ENCODE assay signal across 8 cellular contexts in the genomic region with DNA sequence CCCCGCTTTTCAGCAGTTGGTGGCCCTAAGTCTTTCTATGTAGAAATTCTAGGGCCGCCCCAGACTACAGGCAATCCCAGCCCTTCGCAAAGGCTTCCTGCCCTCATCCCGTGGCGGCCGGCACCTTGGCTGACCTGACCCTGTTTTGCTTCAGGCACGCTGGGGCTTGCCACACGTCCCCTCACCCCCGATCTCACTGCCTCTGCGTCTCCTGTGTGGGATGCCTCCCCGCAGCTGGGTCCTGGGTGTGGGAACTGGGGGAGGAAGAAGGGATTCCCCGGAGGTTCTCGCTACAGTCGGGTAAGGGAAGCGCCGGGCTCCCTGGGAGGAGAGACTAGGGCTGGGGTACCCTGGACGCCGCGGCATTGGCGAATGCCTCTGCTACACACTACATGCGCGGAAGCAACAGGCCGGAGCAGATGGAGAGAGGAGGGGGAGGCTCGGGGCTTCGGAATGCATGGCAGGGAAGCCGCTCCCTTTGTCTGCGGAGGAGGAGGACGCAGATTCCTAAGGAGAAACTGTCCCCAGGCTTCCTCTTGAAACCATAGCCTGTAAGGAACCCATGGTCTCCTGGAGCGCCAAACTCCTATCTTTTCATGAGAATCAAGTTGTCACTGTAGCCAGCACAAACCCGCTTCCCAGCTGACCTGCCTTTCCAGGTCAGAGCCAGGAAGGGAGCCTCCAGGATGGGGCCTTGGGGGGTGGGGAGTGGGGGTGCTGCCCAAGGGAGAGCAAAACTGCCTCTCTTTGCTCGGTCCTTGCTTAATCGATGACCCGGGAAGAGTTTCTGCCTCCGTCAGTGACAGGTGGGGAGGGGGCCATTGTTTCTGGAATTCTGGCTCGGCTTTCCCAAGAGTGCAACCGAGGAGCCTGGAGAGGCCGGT. TPM values are rescaled to one million over a fixed set of nuclear protein-coding genes. Genes with fewer than 3 reads are reported as not detected.
DNase-seq lines count a peak whose midpoint lies in the region; ATAC-seq and TF ChIP-seq lines count a peak whose summit lies in the region.

No MANE protein-coding gene starts in this region.

- H3K4me3 ChIP-seq in GM23248: peak overlapping the region; percentile 74
- H3K4me3 ChIP-seq in endodermal cell (ENCODE audit: low read length): peak overlapping the region; percentile 88
- H3K4me3 ChIP-seq in muscle layer of colon (ENCODE audit: low read depth in 1 of 2, low read length in 2 of 2): peak overlapping the region; percentile 74 to 77

- H3K4me1 Mint-ChIP-seq in CD14-positive monocyte (peaks cover 20% of the 10 kb centered on the region), endodermal cell (peaks cover 22% of the 10 kb centered on the region)

- H3K36me3 ChIP-seq in GM23248 (ENCODE audit: low read depth) (no peaks in the 10 kb centered on the region), endodermal cell (ENCODE audit: control insufficient read depth, insufficient read depth, low read length) (peaks cover 12% of the 10 kb centered on the region), muscle layer of colon (ENCODE audit: insufficient read depth, low read length) (no peaks in the 10 kb centered on the region)

- in situ Hi-C loops in GM23248 (cut with MboI): no loop called here

- DNase-seq in CD14-positive monocyte (ENCODE audit: low spot score) (no peak), GM23248 (peak; percentile 49), RPMI7951 (ENCODE audit: low read depth) (peak; percentile 19), endodermal cell (peak; percentile 86), SIG-M5 treated with dmso at 0.1 percent for 504 hours (lab: John Stamatoyannopoulos, UW; ENCODE audit: unreplicated experiment) (no peak)

- H3K4me1 ChIP-seq in GM23248 (ENCODE audit: insufficient read depth): peaks cover 12% of the 10 kb centered on the region
- H3K4me1 ChIP-seq in endodermal cell (ENCODE audit: control insufficient read depth, insufficient read depth, low read length): peaks cover 5% of the 10 kb centered on the region
- H3K4me1 ChIP-seq in muscle layer of colon (ENCODE audit: insufficient read depth, low read length): peaks cover 8% of the 10 kb centered on the region

- H3K27ac ChIP-seq in GM23248 (no peak overlapping the region), endodermal cell (ENCODE audit: low read depth, low read length) (peak overlapping the region; percentile 98), muscle layer of colon (ENCODE audit: low read depth, low read length) (peak overlapping the region; percentile 48)

- H3K27ac Mint-ChIP-seq in CD14-positive monocyte: peak overlapping the region in 3 of 7 donors; percentile 21 to 66 (median 27)
- H3K27ac Mint-ChIP-seq in endodermal cell: peak overlapping the region; percentile 94

- H3K9me3 Mint-ChIP-seq in CD14-positive monocyte: peaks cover 0 to 4% (median 0%) of the 10 kb centered on the region in 7 donors
- H3K9me3 Mint-ChIP-seq in endodermal cell: no peaks in the 10 kb centered on the region

- H3K36me3 Mint-ChIP-seq in CD14-positive monocyte (peaks cover 13 to 14% of the 10 kb centered on the region in 2 donors), endodermal cell (ENCODE audit: low read depth) (peaks cover 7% of the 10 kb centered on the region)

- no peaks in the 10 kb centered on the region for H3K79me2 ChIP-seq in GM23248 (ENCODE audit: insufficient read depth)

- intact Hi-C loops in CD14-positive monocyte (cut with micrococcal nuclease): loop anchor here (2.0 to 5.0 kb wide), 4 partner anchors 34 to 259 kb away; no protein-coding TSS in a partner anchor

- 4 to 6% methylated on average over 35 to 37 of the region's 37 CpGs for WGBS in GM23248 (ENCODE audit: low coverage in 1 of 2, low lambda C conversion rate in 2 of 2, missing lambda C conversion rate in 2 of 2), 2 experiments
- WGBS in endodermal cell (ENCODE audit: insufficient coverage in 1 of 2, insufficient read length in 1 of 2), 2 experiments: 0 to 3% methylated on average over 12 to 37 of the region's 37 CpGs

- H3K9ac ChIP-seq in GM23248 (no peak overlapping the region), endodermal cell (ENCODE audit: extremely low read depth, low read length, poor library complexity, severe bottlenecking) (peak overlapping the region; percentile 73), muscle layer of colon (ENCODE audit: low read length) (peak overlapping the region; percentile 52)

- no peak for TF ChIP-seq CTCF in CD14-positive monocyte (IDR thresholded peaks at IDR 0.05)
- TF ChIP-seq CTCF in endodermal cell (conservative IDR thresholded peaks at IDR 0.05): no peak

- no peaks in the 10 kb centered on the region for H4K20me1 ChIP-seq in GM23248 (ENCODE audit: insufficient read depth)

- H3K9me2 ChIP-seq in GM23248 (ENCODE audit: insufficient read depth): no peaks in the 10 kb centered on the region

- 0 out of 2 replicates have a peak, but pooled peaks cover 7% of the 10 kb centered on the region for H3F3A ChIP-seq in GM23248 (ENCODE audit: insufficient read depth)

- peaks cover 15 to 22% (median 21%) of the 10 kb centered on the region in 3 donors for H3K27me3 Mint-ChIP-seq in CD14-positive monocyte (ENCODE audit: low read depth in 3 of 3)
- no peaks in the 10 kb centered on the region for H3K27me3 Mint-ChIP-seq in endodermal cell (ENCODE audit: insufficient read depth)

- H3K4me3 Mint-ChIP-seq in CD14-positive monocyte: peak overlapping the region; percentile 90 to 97
- H3K4me3 Mint-ChIP-seq in endodermal cell: no peak overlapping the region

- H3K27me3 ChIP-seq in GM23248 (replicated peaks; ENCODE audit: insufficient read depth): 0 out of 2 replicates have a peak, but pooled peaks cover 9% of the 10 kb centered on the region
- no peaks in the 10 kb centered on the region for H3K27me3 ChIP-seq in endodermal cell (ENCODE audit: control insufficient read depth, insufficient read depth, low read length, poor library complexity, severe bottlenecking)
- no peaks in the 10 kb centered on the region for H3K27me3 ChIP-seq in muscle layer of colon (ENCODE audit: control insufficient read depth in 1 of 2, insufficient read depth in 2 of 2, low read length in 2 of 2)

- peak overlapping the region; percentile 93 for H3K4me2 ChIP-seq in GM23248 (ENCODE audit: unreplicated experiment)

- peak overlapping the region; percentile 69 for H2AFZ ChIP-seq in GM23248

- ATAC-seq in GM18861 (IDR thresholded peaks at IDR 0.05; ENCODE audit: unreplicated experiment): no peak
- ATAC-seq in HG02642 (IDR thresholded peaks at IDR 0.05; ENCODE audit: poor library complexity, unreplicated experiment): no peak

- H3K9me3 ChIP-seq in GM23248 (ENCODE audit: low read depth) (no peaks in the 10 kb centered on the region), endodermal cell (ENCODE audit: control insufficient read depth, low read length) (peaks cover 4% of the 10 kb centered on the region), muscle layer of colon (ENCODE audit: low read length) (no peaks in the 10 kb centered on the region)

RNA-seq across cellular contexts. Expression of a gene that starts 1.4 kb away (rescaled TPM):
- polyA plus RNA-seq in CD14-positive monocyte: 1 to 10 TPM; 1.1 to 1.9 TPM
- 0.22 and 0.38 TPM in 2 replicates for total RNA-seq in GM23248 (2014; rRNA removed; shearing (Covaris generic))
- 0.10 and 0.16 TPM in 2 replicates for polyA plus RNA-seq in GM23248 (2016; fragmentation: Nextera tagmentation; extraction: Ambion mirVana)
- 0.48 and 0.49 TPM in 2 replicates for total RNA-seq in RPMI7951 (2014; rRNA removed; shearing (Covaris generic))
- total RNA-seq in endodermal cell: 10 to 100 TPM; 16.1 to 16.6 TPM
- polyA plus RNA-seq in endodermal cell (2013, experiment 1 of 2): 122 TPM
- polyA plus RNA-seq in endodermal cell (2013, experiment 2 of 2): 107 TPM

RNA-seq across cellular contexts. Expression of a gene that starts 30.7 kb away (rescaled TPM):
- 10 to 100 TPM; 34.6 to 55.7 TPM for polyA plus RNA-seq in CD14-positive monocyte
- total RNA-seq in GM23248 (2014; rRNA removed; shearing (Covaris generic)): 32.3 and 55.3 TPM in 2 replicates
- 27.7 and 31.6 TPM in 2 replicates for polyA plus RNA-seq in GM23248 (2016; fragmentation: Nextera tagmentation; extraction: Ambion mirVana)
- 118 and 127 TPM in 2 replicates for total RNA-seq in RPMI7951 (2014; rRNA removed; shearing (Covaris generic))
- 10 to 100 TPM; 11.4 to 34.2 TPM for total RNA-seq in endodermal cell
- polyA plus RNA-seq in endodermal cell (2013, experiment 1 of 2): 22.0 TPM
- polyA plus RNA-seq in endodermal cell (2013, experiment 2 of 2): 16.1 TPM

RNA-seq across cellular contexts. Expression of a gene that starts 39.4 kb away (rescaled TPM):
- 100 to 1,000 TPM; 691 to 971 TPM for polyA plus RNA-seq in CD14-positive monocyte
- not detected in 2 replicates for total RNA-seq in GM23248 (2014; rRNA removed; shearing (Covaris generic))
- polyA plus RNA-seq in GM23248 (2016; fragmentation: Nextera tagmentation; extraction: Ambion mirVana): not detected in 2 replicates
- total RNA-seq in RPMI7951 (2014; rRNA removed; shearing (Covaris generic)): not detected in 2 replicates
- not detected for total RNA-seq in endodermal cell
- polyA plus RNA-seq in endodermal cell (2013, experiment 1 of 2): not detected
- not detected for polyA plus RNA-seq in endodermal cell (2013, experiment 2 of 2)

Comparison
In these comparisons a context has a peak if more than half of its experiments do, and no peak if none do; other contexts are left out.
1. DNase-seq: peak in GM23248 (single experiment), RPMI7951 (single experiment) and endodermal cell (single experiment); none in CD14-positive monocyte (single experiment) and SIG-M5 treated with dmso at 0.1 percent for 504 hours (single experiment).
2. RNA of a gene that starts 1.4 kb away (total RNA-seq): 16.1 to 16.6 TPM in endodermal cell; 0.48 to 0.49 TPM in RPMI7951 and 0.22 to 0.38 TPM in GM23248; every median in the first group is over 10 times any median in the second.
3. Peak in every context shown above with its lines, with median percentiles within 50 percentile points of each other: H3K4me3 ChIP-seq.